ENCODE assay signal across 9 cellular contexts in genomic region chr3:112132975-112133448, GRCh38. TPM values are rescaled to one million over a fixed set of nuclear protein-coding genes. Genes with fewer than 3 reads are reported as not detected.
DNase-seq lines count a peak whose midpoint lies in the region; ATAC-seq and TF ChIP-seq lines count a peak whose summit lies in the region.
"Had no signal": no experiment of that assay in that cellular context is flagged by ENCODE, and none has a peak within 500 bp of the region (broad histone marks: within the 10 kb centered on the region; RNA-seq: fewer than 3 reads in every experiment).

Gene GCSAM, minus strand, starts transcription at chr3:112133248. Its CDS starts 128 bp downstream, at chr3:112133120.

- peak within 1 kb of the TSS; percentile 44 for H3K27ac ChIP-seq in RWPE1
- H3K27ac ChIP-seq in trophoblast cell (ENCODE audit: low read depth, low read length), result no peak within 1 kb of the TSS

- H3K27me3 Mint-ChIP-seq in activated naive CD8-positive, alpha-beta T cell treated with anti-CD3 and anti-CD28 coated beads, Interleukin-2, amount 10 ng/mL, durations not matched to agents 7 days and 5 days, result no peaks in the 10 kb centered on the region

- no peak within 1 kb of the TSS for H2BK5ac ChIP-seq in trophoblast cell (ENCODE audit: low read depth, low read length, poor library complexity)

- no peak within 1 kb of the TSS for H3K9ac ChIP-seq in trophoblast cell (ENCODE audit: low read length)

- H3K4me3 ChIP-seq in trophoblast cell (ENCODE audit: low read depth, low read length) (no peak within 1 kb of the TSS), MG63 (no peak within 1 kb of the TSS)

- H3K4me2 ChIP-seq in trophoblast cell (ENCODE audit: low read length), result no peak within 1 kb of the TSS

- no peaks in the 10 kb centered on the region for H3K9me3 Mint-ChIP-seq in activated naive CD8-positive, alpha-beta T cell treated with anti-CD3 and anti-CD28 coated beads, Interleukin-2, amount 10 ng/mL, durations not matched to agents 7 days and 5 days

- WGBS in trophoblast cell (ENCODE audit: extremely low coverage, insufficient coverage, insufficient read length), result no CpG with 5 or more reads among the region's 5 CpGs

- H4K91ac ChIP-seq in trophoblast cell (ENCODE audit: low read depth, low read length), result no peak within 1 kb of the TSS

- H3K4me1 Mint-ChIP-seq in activated naive CD8-positive, alpha-beta T cell treated with anti-CD3 and anti-CD28 coated beads, Interleukin-2, amount 10 ng/mL, durations not matched to agents 7 days and 5 days, result peaks cover 61% of the 10 kb centered on the region

- POLR2A ChIA-PET in RWPE1 (lab: Yijun Ruan, JAX; ENCODE audit: low non-redundant PET), result interaction anchor here (0.6 kb wide), 1 partner anchor 43 kb away, joined by 6 read pairs; no protein-coding TSS in a partner anchor
- POLR2A ChIA-PET in activated naive CD8-positive, alpha-beta T cell treated with anti-CD3 and anti-CD28 coated beads, Interleukin-2, amount 10 ng/mL, durations not matched to agents 7 days and 5 days (lab: Charles Lee), result interaction anchor here (0.9 to 1.5 kb wide), 3 partner anchors 9 to 21 kb away, joined by 3 to 6 read pairs (median 3); no protein-coding TSS in a partner anchor

- DNase-seq in RWPE1 (ENCODE audit: low spot score) (peak; percentile 42), trophoblast cell (peak; percentile 7 to 37), NCI-H524 treated with DMSO at 0.1 percent for 48 hours (lab: John Stamatoyannopoulos, UW) (no peak), MG63 (no peak), RKO (ENCODE audit: low spot score) (no peak)
- peak; percentile 47 for DNase-seq in activated naive CD8-positive, alpha-beta T cell treated with anti-CD3 and anti-CD28 coated beads, Interleukin-2, amount 10 ng/mL, durations not matched to agents 7 days and 5 days

- H3K9me3 ChIP-seq in trophoblast cell (ENCODE audit: insufficient read depth, low read depth, low read length) (no peaks in the 10 kb centered on the region), MG63 (no peaks in the 10 kb centered on the region)

- H3K14ac ChIP-seq in trophoblast cell (ENCODE audit: low read length), result no peak within 1 kb of the TSS

- no peaks in the 10 kb centered on the region for H3K79me2 ChIP-seq in trophoblast cell (ENCODE audit: control insufficient read depth, insufficient read depth, low read length, poor library complexity)

- H3K27me3 ChIP-seq in trophoblast cell (ENCODE audit: insufficient read depth, low read length) (no peaks in the 10 kb centered on the region), MG63 (peaks cover under 1% of the 10 kb centered on the region)

- H2AK5ac ChIP-seq in trophoblast cell (ENCODE audit: low read length), result no peak within 1 kb of the TSS

- H3K27ac Mint-ChIP-seq in activated naive CD8-positive, alpha-beta T cell treated with anti-CD3 and anti-CD28 coated beads, Interleukin-2, amount 10 ng/mL, durations not matched to agents 7 days and 5 days, result peak within 1 kb of the TSS; percentile 94

- no peak within 1 kb of the TSS for H4K12ac ChIP-seq in trophoblast cell (ENCODE audit: low read depth, low read length)

- H2AFZ ChIP-seq in trophoblast cell (ENCODE audit: insufficient read depth, low read length, poor library complexity), result no peak within 1 kb of the TSS

- no peak within 1 kb of the TSS for H2BK120ac ChIP-seq in trophoblast cell (ENCODE audit: insufficient read depth, low read length, poor library complexity)

- no peak within 1 kb of the TSS for H3K4ac ChIP-seq in trophoblast cell (ENCODE audit: low read depth, low read length)

- H3K4me3 Mint-ChIP-seq in activated naive CD8-positive, alpha-beta T cell treated with anti-CD3 and anti-CD28 coated beads, Interleukin-2, amount 10 ng/mL, durations not matched to agents 7 days and 5 days, result peak within 1 kb of the TSS; percentile 92

- H3K79me1 ChIP-seq in trophoblast cell (ENCODE audit: low read length), result no peaks in the 10 kb centered on the region

- CTCF ChIA-PET in RWPE1 (lab: Yijun Ruan, JAX), result interaction anchor here (1.0 to 1.3 kb wide), 2 partner anchors 22 to 89 kb away, joined by 3 read pairs; no protein-coding TSS in a partner anchor

- peaks cover 6% of the 10 kb centered on the region for H3K36me3 Mint-ChIP-seq in activated naive CD8-positive, alpha-beta T cell treated with anti-CD3 and anti-CD28 coated beads, Interleukin-2, amount 10 ng/mL, durations not matched to agents 7 days and 5 days

- peaks cover 0 to 5% of the 10 kb centered on the region in 2 experiments for H3K4me1 ChIP-seq in trophoblast cell (ENCODE audit: control insufficient read depth in 1 of 2, insufficient read depth in 2 of 2, low read length in 2 of 2)

- H3K36me3 ChIP-seq in trophoblast cell (ENCODE audit: control insufficient read depth in 1 of 2, insufficient read depth in 2 of 2, low read length in 2 of 2), result no peaks in the 10 kb centered on the region
- H3K36me3 ChIP-seq in MG63, result no peaks in the 10 kb centered on the region

- H3K18ac ChIP-seq in trophoblast cell (ENCODE audit: low read length), result no peak within 1 kb of the TSS

- no peak within 1 kb of the TSS for H2BK12ac ChIP-seq in trophoblast cell (ENCODE audit: low read length)

- no peak for TF ChIP-seq CTCF in RWPE1 (conservative IDR thresholded peaks at IDR 0.05; ENCODE audit: low read depth)

- H4K8ac ChIP-seq in trophoblast cell (ENCODE audit: low read depth, low read length), result no peak within 1 kb of the TSS

- peak; percentile 81 for ATAC-seq in GM18867 (IDR thresholded peaks at IDR 0.05; ENCODE audit: unreplicated experiment)
- ATAC-seq in HG02970 (IDR thresholded peaks at IDR 0.05; ENCODE audit: low FRiP score, unreplicated experiment), result peak; percentile 64
- ATAC-seq in activated naive CD8-positive, alpha-beta T cell treated with anti-CD3 and anti-CD28 coated beads, Interleukin-2, amount 10 ng/mL, durations not matched to agents 7 days and 5 days (ENCODE audit: low read depth), result peak; percentile 82

- H3K23ac ChIP-seq in trophoblast cell (ENCODE audit: low read length), result peak within 1 kb of the TSS; percentile 71

RNA-seq across cellular contexts. Expression of gene GCSAM, which starts in this region (rescaled TPM):
- total RNA-seq in activated naive CD8-positive, alpha-beta T cell treated with anti-CD3 and anti-CD28 coated beads, Interleukin-2, amount 10 ng/mL, durations not matched to agents 7 days and 5 days, result 10 to 100 TPM; 11.8 to 14.6 TPM
- polyA plus RNA-seq in trophoblast cell (2013), result not detected in 2 replicates
- not detected in 2 replicates for total RNA-seq in MG63 (2014; rRNA removed; shearing (Covaris generic); ENCODE audit: low replicate concordance)
- total RNA-seq: RPMI7951 had no signal

Comparison
In these comparisons a context has a peak if more than half of its experiments do, and no peak if none do; other contexts are left out.
1. RNA of gene GCSAM (total RNA-seq): 11.8 to 14.6 TPM in activated naive CD8-positive, alpha-beta T cell treated with anti-CD3 and anti-CD28 coated beads, Interleukin-2, amount 10 ng/mL, durations not matched to agents 7 days and 5 days; not detected in MG63; every median in the first group is over 10 times any median in the second.
2. DNase-seq: peak in RWPE1 (single experiment), activated naive CD8-positive, alpha-beta T cell treated with anti-CD3 and anti-CD28 coated beads, Interleukin-2, amount 10 ng/mL, durations not matched to agents 7 days and 5 days (single experiment) and trophoblast cell (2 of 2); none in NCI-H524 treated with DMSO at 0.1 percent for 48 hours (single experiment), MG63 (single experiment) and RKO (single experiment).
3. Peak in every context shown above with its lines, with median percentiles within 50 percentile points of each other: ATAC-seq.